Comparison of ENCODE assay signal across 1 cellular context in the genomic region with DNA sequence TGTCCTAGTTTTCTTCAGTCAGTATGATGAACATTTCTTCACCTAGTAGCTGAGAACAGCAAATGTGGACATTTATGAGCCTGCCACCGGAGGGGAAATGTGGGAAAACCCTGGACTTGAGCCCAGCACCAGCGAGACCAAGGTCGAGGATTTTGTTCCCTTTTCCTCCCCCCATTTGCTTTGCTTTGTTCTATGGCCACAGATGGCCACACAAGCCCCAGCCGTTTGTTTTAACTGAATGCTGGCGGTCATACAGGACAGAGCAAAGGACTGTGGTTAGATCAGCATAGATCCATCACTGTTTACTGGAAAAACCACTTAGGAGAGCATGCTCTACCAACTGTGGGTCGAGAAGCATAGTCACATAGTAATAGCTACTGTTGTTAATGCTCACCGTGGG.
A peak's percentile ranks its signal among the peaks of the same experiment; 100 is the strongest.
TF ChIP-seq lines count a peak whose summit lies in the region.

No MANE protein-coding gene starts in this region.

TF ChIP-seq in liver, 16 proteins besides CTCF, POLR2A, EP300 and RAD21 (continued from another document):
- TF ChIP-seq, protein P1, sequence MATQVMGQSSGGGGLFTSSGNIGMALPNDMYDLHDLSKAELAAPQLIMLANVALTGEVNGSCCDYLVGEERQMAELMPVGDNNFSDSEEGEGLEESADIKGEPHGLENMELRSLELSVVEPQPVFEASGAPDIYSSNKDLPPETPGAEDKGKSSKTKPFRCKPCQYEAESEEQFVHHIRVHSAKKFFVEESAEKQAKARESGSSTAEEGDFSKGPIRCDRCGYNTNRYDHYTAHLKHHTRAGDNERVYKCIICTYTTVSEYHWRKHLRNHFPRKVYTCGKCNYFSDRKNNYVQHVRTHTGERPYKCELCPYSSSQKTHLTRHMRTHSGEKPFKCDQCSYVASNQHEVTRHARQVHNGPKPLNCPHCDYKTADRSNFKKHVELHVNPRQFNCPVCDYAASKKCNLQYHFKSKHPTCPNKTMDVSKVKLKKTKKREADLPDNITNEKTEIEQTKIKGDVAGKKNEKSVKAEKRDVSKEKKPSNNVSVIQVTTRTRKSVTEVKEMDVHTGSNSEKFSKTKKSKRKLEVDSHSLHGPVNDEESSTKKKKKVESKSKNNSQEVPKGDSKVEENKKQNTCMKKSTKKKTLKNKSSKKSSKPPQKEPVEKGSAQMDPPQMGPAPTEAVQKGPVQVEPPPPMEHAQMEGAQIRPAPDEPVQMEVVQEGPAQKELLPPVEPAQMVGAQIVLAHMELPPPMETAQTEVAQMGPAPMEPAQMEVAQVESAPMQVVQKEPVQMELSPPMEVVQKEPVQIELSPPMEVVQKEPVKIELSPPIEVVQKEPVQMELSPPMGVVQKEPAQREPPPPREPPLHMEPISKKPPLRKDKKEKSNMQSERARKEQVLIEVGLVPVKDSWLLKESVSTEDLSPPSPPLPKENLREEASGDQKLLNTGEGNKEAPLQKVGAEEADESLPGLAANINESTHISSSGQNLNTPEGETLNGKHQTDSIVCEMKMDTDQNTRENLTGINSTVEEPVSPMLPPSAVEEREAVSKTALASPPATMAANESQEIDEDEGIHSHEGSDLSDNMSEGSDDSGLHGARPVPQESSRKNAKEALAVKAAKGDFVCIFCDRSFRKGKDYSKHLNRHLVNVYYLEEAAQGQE (IDR thresholded peaks at IDR 0.05), result no peak
- TF ChIP-seq FOXA2 (IDR thresholded peaks at IDR 0.05), result no peak
- TF ChIP-seq SP1 (IDR thresholded peaks at IDR 0.05), result peak; percentile 44
- peak; percentile 8 to 41 for TF ChIP-seq RXRA (IDR thresholded peaks at IDR 0.05)
- no peak for TF ChIP-seq HNF4G (IDR thresholded peaks at IDR 0.05)
- TF ChIP-seq, protein P2, sequence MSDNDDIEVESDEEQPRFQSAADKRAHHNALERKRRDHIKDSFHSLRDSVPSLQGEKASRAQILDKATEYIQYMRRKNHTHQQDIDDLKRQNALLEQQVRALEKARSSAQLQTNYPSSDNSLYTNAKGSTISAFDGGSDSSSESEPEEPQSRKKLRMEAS (IDR thresholded peaks at IDR 0.05), result no peak
- TF ChIP-seq NR2F2 (IDR thresholded peaks at IDR 0.05), result no peak
- TF ChIP-seq JUND (IDR thresholded peaks at IDR 0.05), result no peak
- TF ChIP-seq TAF1 (conservative IDR thresholded peaks at IDR 0.05), result no peak
- TF ChIP-seq, protein P3, sequence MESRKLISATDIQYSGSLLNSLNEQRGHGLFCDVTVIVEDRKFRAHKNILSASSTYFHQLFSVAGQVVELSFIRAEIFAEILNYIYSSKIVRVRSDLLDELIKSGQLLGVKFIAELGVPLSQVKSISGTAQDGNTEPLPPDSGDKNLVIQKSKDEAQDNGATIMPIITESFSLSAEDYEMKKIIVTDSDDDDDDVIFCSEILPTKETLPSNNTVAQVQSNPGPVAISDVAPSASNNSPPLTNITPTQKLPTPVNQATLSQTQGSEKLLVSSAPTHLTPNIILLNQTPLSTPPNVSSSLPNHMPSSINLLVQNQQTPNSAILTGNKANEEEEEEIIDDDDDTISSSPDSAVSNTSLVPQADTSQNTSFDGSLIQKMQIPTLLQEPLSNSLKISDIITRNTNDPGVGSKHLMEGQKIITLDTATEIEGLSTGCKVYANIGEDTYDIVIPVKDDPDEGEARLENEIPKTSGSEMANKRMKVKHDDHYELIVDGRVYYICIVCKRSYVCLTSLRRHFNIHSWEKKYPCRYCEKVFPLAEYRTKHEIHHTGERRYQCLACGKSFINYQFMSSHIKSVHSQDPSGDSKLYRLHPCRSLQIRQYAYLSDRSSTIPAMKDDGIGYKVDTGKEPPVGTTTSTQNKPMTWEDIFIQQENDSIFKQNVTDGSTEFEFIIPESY (IDR thresholded peaks at IDR 0.05), result no peak
- peak; percentile 20 for TF ChIP-seq YY1 (IDR thresholded peaks at IDR 0.05)
- TF ChIP-seq EGR1 (IDR thresholded peaks at IDR 0.05; ENCODE audit: low read depth in 2 of 2), result no peak
- no peak for TF ChIP-seq FOXA1 (IDR thresholded peaks at IDR 0.05)
- TF ChIP-seq ATF3 (IDR thresholded peaks at IDR 0.05), result no peak
- peak; percentile 52 to 57 for TF ChIP-seq HNF4A (conservative IDR thresholded peaks at IDR 0.05)
TF ChIP-seq in liver: peak in this region for 4.
